Comparison of ENCODE assay signal across 15 cellular contexts in the genomic region with DNA sequence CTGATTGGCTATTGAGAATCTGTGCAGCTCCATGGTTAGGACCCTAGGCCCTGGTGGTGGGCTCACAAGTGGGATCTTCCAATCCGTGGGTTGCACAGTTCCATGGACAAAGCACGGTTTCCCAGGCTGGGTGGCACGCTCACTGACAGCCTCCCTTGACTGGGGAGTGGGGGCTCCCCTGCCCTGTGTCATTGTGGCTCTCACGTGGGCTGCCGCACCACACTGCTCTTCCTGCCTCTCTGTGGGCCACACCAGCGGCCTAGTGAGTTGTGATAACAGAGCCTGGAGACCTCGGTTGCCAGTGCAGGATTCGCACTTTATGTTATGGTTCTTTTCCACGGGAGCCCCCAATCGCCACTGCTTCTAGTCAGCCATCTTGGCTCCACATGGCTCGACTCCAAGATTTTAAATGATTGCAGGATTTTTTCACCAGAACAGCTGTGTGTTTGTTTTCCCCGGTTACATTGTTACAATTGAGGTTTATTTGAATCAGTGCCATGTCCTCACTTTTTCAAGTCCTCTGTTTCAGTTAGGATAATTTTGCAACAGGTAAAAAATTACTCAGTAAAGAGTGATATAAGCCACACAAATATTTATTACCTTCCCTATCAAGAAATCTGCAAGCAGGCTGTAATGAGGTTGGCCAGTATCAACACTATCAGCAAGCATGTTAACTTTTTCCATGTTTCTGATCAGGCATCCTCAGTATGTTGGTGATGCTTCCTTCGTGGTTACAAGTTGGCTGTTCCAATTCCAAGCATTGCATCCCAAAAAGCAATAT.
DNase-seq lines count a peak whose midpoint lies in the region; ATAC-seq and TF ChIP-seq lines count a peak whose summit lies in the region.
"Had no signal": no experiment of that assay in that cellular context is flagged by ENCODE, and none has a peak within 500 bp of the region (broad histone marks: within the 10 kb centered on the region; RNA-seq: fewer than 3 reads in every experiment).

No MANE protein-coding gene starts in this region.

- no peak overlapping the region for H3K9ac ChIP-seq in neuronal stem cell (ENCODE audit: low read depth, low read length, poor library complexity)

- no peak overlapping the region for H3K4me2 ChIP-seq in neuronal stem cell (ENCODE audit: insufficient read depth, low read length, poor library complexity, severe bottlenecking)

- H2BK12ac ChIP-seq in neuronal stem cell (ENCODE audit: low read length) = no peak overlapping the region

- H3K27me3 ChIP-seq in body of pancreas (no peaks in the 10 kb centered on the region), neuronal stem cell (ENCODE audit: control insufficient read depth in 3 of 3, insufficient read depth in 3 of 3, low read depth in 1 of 3, low read length in 3 of 3) (no peaks in the 10 kb centered on the region), HAP-1 (ENCODE audit: low read depth) (no peaks in the 10 kb centered on the region)
- H3K27me3 ChIP-seq: BE2C had no signal

- 80 to 85% methylated on average over 11 to 13 of the region's 13 CpGs for WGBS in body of pancreas, 2 donors
- no CpG with 5 or more reads among the region's 13 CpGs for WGBS in neuronal stem cell (ENCODE audit: extremely low coverage in 2 of 2, insufficient read length in 2 of 2, insufficient replicate concordance in 1 of 2), 2 donors

- in situ Hi-C loops in HAP-1 (cut with MboI; ENCODE audit: low sequenced_read_pairs) = no loop called here

- no peak overlapping the region for H3K27ac Mint-ChIP-seq in immature natural killer cell
- H3K27ac Mint-ChIP-seq: CD4-positive, CD25-positive, alpha-beta regulatory T cell had no signal

- H3K36me3 ChIP-seq in body of pancreas (replicated peaks in 1 of 2; ENCODE audit: insufficient read depth in 1 of 2, low read depth in 2 of 2) = no peaks in the 10 kb centered on the region
- H3K36me3 ChIP-seq in neuronal stem cell (replicated peaks in 1 of 2; ENCODE audit: control insufficient read depth in 2 of 2, insufficient read depth in 2 of 2, low read length in 2 of 2) = no peaks in the 10 kb centered on the region
- no peaks in the 10 kb centered on the region for H3K36me3 ChIP-seq in HAP-1 (replicated peaks)
- H3K36me3 ChIP-seq: BE2C had no signal

- no peak for TF ChIP-seq CTCF in body of pancreas (IDR thresholded peaks at IDR 0.05)

- H3K27ac ChIP-seq in body of pancreas = peak overlapping the region in 1 of 4 donors; percentile 29
- H3K27ac ChIP-seq in neuronal stem cell (replicated peaks; ENCODE audit: low read length) = no peak overlapping the region

- H3K23ac ChIP-seq in neuronal stem cell (ENCODE audit: low read depth, low read length, poor library complexity) = no peak overlapping the region

- H3K36me3 Mint-ChIP-seq in immature natural killer cell = peaks cover 6 to 9% (median 6%) of the 10 kb centered on the region in 3 donors
- H3K36me3 Mint-ChIP-seq: CD4-positive, CD25-positive, alpha-beta regulatory T cell had no signal

- peak overlapping the region; percentile 14 for H4K91ac ChIP-seq in neuronal stem cell (ENCODE audit: low read depth, low read length, poor library complexity)

- H3K4me3 ChIP-seq in body of pancreas (no peak overlapping the region), neuronal stem cell (ENCODE audit: low read length in 2 of 2) (no peak overlapping the region), HAP-1 (no peak overlapping the region)

- intact Hi-C loops in body of pancreas (cut with DNase I) = no loop called here

- no peak for TF ChIP-seq POLR2A in body of pancreas (IDR thresholded peaks at IDR 0.05)

- H3K18ac ChIP-seq in neuronal stem cell (ENCODE audit: low read length) = peak overlapping the region; percentile 93

- H3K4me1 Mint-ChIP-seq in immature natural killer cell = peaks cover 0 to 7% of the 10 kb centered on the region in 2 donors

- H3K4me3 Mint-ChIP-seq in immature natural killer cell = no peak overlapping the region
- H3K4me3 Mint-ChIP-seq: CD4-positive, CD25-positive, alpha-beta regulatory T cell had no signal

- no peaks in the 10 kb centered on the region for H3K79me1 ChIP-seq in neuronal stem cell (ENCODE audit: low read depth, low read length)

- H3K4me1 ChIP-seq in body of pancreas = no peaks in the 10 kb centered on the region
- peaks cover 0 to 4% of the 10 kb centered on the region in 2 donors for H3K4me1 ChIP-seq in neuronal stem cell (ENCODE audit: control insufficient read depth in 2 of 2, insufficient read depth in 1 of 2, low read depth in 1 of 2, low read length in 2 of 2)
- H3K4me1 ChIP-seq in HAP-1 = no peaks in the 10 kb centered on the region
- H3K4me1 ChIP-seq: BE2C had no signal

- peak overlapping the region; percentile 90 for H2AK5ac ChIP-seq in neuronal stem cell (ENCODE audit: low read depth, low read length)

- no peak overlapping the region for H2AFZ ChIP-seq in neuronal stem cell (ENCODE audit: low read length)

- no peaks in the 10 kb centered on the region for H3K9me3 ChIP-seq in body of pancreas
- peaks cover 0 to 17% of the 10 kb centered on the region in 2 donors for H3K9me3 ChIP-seq in neuronal stem cell (replicated peaks in 1 of 2; ENCODE audit: control insufficient read depth in 2 of 2, insufficient read depth in 1 of 2, low read depth in 1 of 2, low read length in 2 of 2)
- 0 out of 2 replicates have a peak, but pooled peaks cover 7% of the 10 kb centered on the region for H3K9me3 ChIP-seq in HAP-1
- H3K9me3 ChIP-seq: BE2C had no signal

- no peak overlapping the region for H2BK5ac ChIP-seq in neuronal stem cell (ENCODE audit: low read length)

- peak overlapping the region; percentile 89 for H3K4ac ChIP-seq in neuronal stem cell (ENCODE audit: low read length)

- peak; percentile 3 for DNase-seq in NCI-H2171 (lab: John Stamatoyannopoulos, UW)
- no peak for DNase-seq in body of pancreas
- DNase-seq in immature natural killer cell = peak; percentile 11 to 38 (median 18)
- DNase-seq in neuronal stem cell (ENCODE audit: low spot score) = no peak
- DNase-seq in NCI-H2196 treated with DMSO at 0.1 percent for 48 hours (lab: John Stamatoyannopoulos, UW; ENCODE audit: unreplicated experiment) = no peak
- DNase-seq in HAP-1 (ENCODE audit: low spot score in 2 of 2) = no peak
- DNase-seq in RPMI8226 = no peak
- DNase-seq: ACHN; BE2C; C1 segment of cervical spinal cord; Caco-2; CD4-positive, CD25-positive, alpha-beta regulatory T cell; HCEC 1CT had no signal

- H2BK120ac ChIP-seq in neuronal stem cell (ENCODE audit: low read depth, low read length) = no peak overlapping the region

- H2BK15ac ChIP-seq in neuronal stem cell (ENCODE audit: low read length) = no peak overlapping the region

- peaks cover 3 to 27% (median 8%) of the 10 kb centered on the region in 6 donors for H3K9me3 Mint-ChIP-seq in immature natural killer cell

- ATAC-seq in body of pancreas (peak; percentile 72), SK-N-SH treated with all-trans-retinoic acid at 6 μM for 48 hours (no peak)
- ATAC-seq: HepG2 had no signal

- H3K14ac ChIP-seq in neuronal stem cell (ENCODE audit: low read length) = no peak overlapping the region

- no peak overlapping the region for H4K8ac ChIP-seq in neuronal stem cell (ENCODE audit: low read depth, low read length)

- H3K27me3 Mint-ChIP-seq in immature natural killer cell (ENCODE audit: low read depth in 3 of 3) = peaks cover 3 to 9% (median 7%) of the 10 kb centered on the region in 3 donors
- H3K27me3 Mint-ChIP-seq: CD4-positive, CD25-positive, alpha-beta regulatory T cell had no signal

TF ChIP-seq in SK-N-SH treated with all-trans-retinoic acid at 6 μM for 48 hours, 23 proteins besides CTCF, POLR2A, EP300 and RAD21:
- TF ChIP-seq BACH2 (CRISPR knock-in tag; IDR thresholded peaks at IDR 0.05; ENCODE audit: borderline replicate concordance) = no peak

Comparison
In these comparisons a context has a peak if more than half of its experiments do, and no peak if none do; other contexts are left out.
1. DNase-seq: peak in NCI-H2171 (single experiment) and immature natural killer cell (3 of 3); none in body of pancreas (0 of 4), neuronal stem cell (single experiment), NCI-H2196 treated with DMSO at 0.1 percent for 48 hours (single experiment), HAP-1 (0 of 2) and RPMI8226 (single experiment).